ENCODE assay signal across 19 cellular contexts in genomic region chr7:7810826-7811225, GRCh38.
DNase-seq lines count a peak whose midpoint lies in the region; ATAC-seq, FAIRE-seq and TF ChIP-seq lines count a peak whose summit lies in the region.
"Had no signal": no experiment of that assay in that cellular context is flagged by ENCODE, and none has a peak within 500 bp of the region (broad histone marks: within the 10 kb centered on the region; RNA-seq: fewer than 3 reads in every experiment).

No MANE protein-coding gene starts in this region.

- no peak for ATAC-seq in GM21528 (IDR thresholded peaks at IDR 0.05; ENCODE audit: low FRiP score, unreplicated experiment)
- no peak for ATAC-seq in HG02571 (IDR thresholded peaks at IDR 0.05; ENCODE audit: unreplicated experiment)
- ATAC-seq: CD8-positive, alpha-beta T cell; GM12878; HCT116 had no signal

- peak; percentile 5 for FAIRE-seq in GM12891 (lab: Jason Lieb, UNC)
- FAIRE-seq: GM12878, GM18507, H1 had no signal

- no peak for TF ChIP-seq POLR2A in GM12891 (IDR thresholded peaks at IDR 0.05; ENCODE audit: low read depth, low read length)

- DNase-seq in DMS 273 (lab: John Stamatoyannopoulos, UW; ENCODE audit: unreplicated experiment) (peak; percentile 66), GM12891 (ENCODE audit: insufficient read length, low spot score) (no peak), NCI-H69 (lab: John Stamatoyannopoulos, UW) (peak; percentile 18)
- DNase-seq in activated CD4-positive, alpha-beta T cell treated with anti-CD3 and anti-CD28 coated beads, Interleukin-2, amount 50 U/mL, for 48 hours: no peak
- DNase-seq: Caco-2; CD4-positive, CD25-positive, alpha-beta regulatory T cell; CD8-positive, alpha-beta T cell; DMS79; EL; GDM1; GM23248; H9; HFFc6 had no signal

TF ChIP-seq in GM12891, 5 proteins besides CTCF, POLR2A, EP300 and RAD21:
- TF ChIP-seq POLR2AphosphoS5 (IDR thresholded peaks at IDR 0.05; ENCODE audit: low read depth, low read length) (no peak), SPI1 (IDR thresholded peaks at IDR 0.05; ENCODE audit: low read depth, low read length) (no peak), POU2F2 (IDR thresholded peaks at IDR 0.05; ENCODE audit: low read depth, low read length) (no peak), TAF1 (IDR thresholded peaks at IDR 0.05; ENCODE audit: low read depth, low read length) (no peak), PAX5 (IDR thresholded peaks at IDR 0.05; ENCODE audit: insufficient read depth, low read length, severe bottlenecking) (no peak)

Comparison
In these comparisons a context has a peak if more than half of its experiments do, and no peak if none do; other contexts are left out.
1. DNase-seq: peak in DMS 273 (single experiment) and NCI-H69 (single experiment); none in GM12891 (single experiment) and activated CD4-positive, alpha-beta T cell treated with anti-CD3 and anti-CD28 coated beads, Interleukin-2, amount 50 U/mL, for 48 hours (0 of 2).